ENCODE assay signal across 8 cellular contexts in the genomic region with DNA sequence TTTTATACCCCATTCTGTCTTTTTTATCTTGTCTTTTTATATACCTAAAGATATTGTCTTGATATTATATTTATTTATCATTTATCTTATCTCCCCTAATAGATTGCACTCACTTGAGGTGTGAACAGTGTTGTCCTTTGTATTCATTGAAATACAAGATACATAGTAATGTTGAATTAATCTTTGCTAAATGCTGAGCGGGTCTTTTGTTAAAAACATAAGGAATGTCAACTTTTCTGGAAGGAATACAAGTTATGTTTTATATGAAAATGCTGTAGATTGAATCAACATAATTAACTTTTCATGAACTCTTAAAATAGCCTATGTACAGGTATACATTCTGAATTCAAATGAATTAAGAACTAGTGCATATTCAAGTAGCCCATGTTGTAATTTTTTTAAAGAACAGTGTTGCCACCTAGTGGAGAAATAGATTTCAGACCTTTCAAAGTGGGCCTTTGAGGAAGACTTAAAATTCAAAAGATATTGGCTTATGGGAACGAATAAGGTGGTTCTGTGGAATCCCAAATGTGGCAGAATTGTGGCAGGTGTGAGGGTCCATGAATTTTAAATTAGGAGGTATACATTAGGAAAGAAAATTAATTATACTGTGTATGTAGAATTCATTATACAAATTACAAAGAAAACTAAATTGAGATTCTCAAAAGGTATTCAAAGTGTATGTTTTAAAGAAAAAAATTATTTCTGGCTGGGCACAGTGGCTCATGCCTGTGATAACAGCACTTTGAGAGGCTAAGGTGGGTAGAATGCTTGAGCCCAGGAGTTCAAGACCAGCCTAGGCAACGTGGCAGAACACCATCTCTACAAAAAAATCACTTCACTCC. TPM values are rescaled to one million over a fixed set of nuclear protein-coding genes. Genes with fewer than 3 reads are reported as not detected.
DNase-seq lines count a peak whose midpoint lies in the region; ATAC-seq and TF ChIP-seq lines count a peak whose summit lies in the region.

No MANE protein-coding gene starts in this region.

- H3K27me3 Mint-ChIP-seq in endothelial cell (ENCODE audit: unreplicated experiment), result no peaks in the 10 kb centered on the region
- H3K27me3 Mint-ChIP-seq in neural crest cell (ENCODE audit: low read depth), result no peaks in the 10 kb centered on the region

- H3K4me3 Mint-ChIP-seq in endothelial cell (ENCODE audit: unreplicated experiment) (no peak overlapping the region), neural crest cell (no peak overlapping the region)

- no peaks in the 10 kb centered on the region for H3K4me1 Mint-ChIP-seq in endothelial cell (ENCODE audit: unreplicated experiment)
- H3K4me1 Mint-ChIP-seq in neural crest cell, result no peaks in the 10 kb centered on the region

- TF ChIP-seq CTCF in endothelial cell (IDR thresholded peaks at IDR 0.05; ENCODE audit: unreplicated experiment) (peak; percentile 81), neural crest cell (conservative IDR thresholded peaks at IDR 0.05) (peak; percentile 85)

- DNase-seq in NCI-H510A treated with DMSO at 0.1 percent for 48 hours (lab: John Stamatoyannopoulos, UW) (peak; percentile 90), NCI-H510A (lab: John Stamatoyannopoulos, UW) (no peak), LoVo (ENCODE audit: low spot score) (peak; percentile 63), RPMI7951 (ENCODE audit: low read depth) (peak; percentile 61), endothelial cell (ENCODE audit: low spot score) (peak; percentile 13), neural crest cell (ENCODE audit: low read depth, low spot score) (no peak)
- no peak for DNase-seq in activated naive CD4-positive, alpha-beta T cell treated with Interleukin-2 at 50 U/mL for 16 hours

- H3K27ac Mint-ChIP-seq in endothelial cell (ENCODE audit: unreplicated experiment) (no peak overlapping the region), neural crest cell (ENCODE audit: unreplicated experiment) (no peak overlapping the region)

- H3K36me3 Mint-ChIP-seq in endothelial cell (ENCODE audit: low read depth, unreplicated experiment) (no peaks in the 10 kb centered on the region), neural crest cell (ENCODE audit: low read depth) (no peaks in the 10 kb centered on the region)

- H3K9me3 Mint-ChIP-seq in endothelial cell (ENCODE audit: unreplicated experiment) (no peaks in the 10 kb centered on the region), neural crest cell (no peaks in the 10 kb centered on the region)

- ATAC-seq in GM19351 (IDR thresholded peaks at IDR 0.05; ENCODE audit: unreplicated experiment), result no peak

RNA-seq across cellular contexts. Expression of a gene that starts 19.1 kb away (rescaled TPM):
- 2.4 and 4.0 TPM in 2 replicates for total RNA-seq in RPMI7951 (2014; rRNA removed; shearing (Covaris generic))
- total RNA-seq in endothelial cell (ENCODE audit: unreplicated experiment), result 2.3 TPM
- 2.7 and 3.1 TPM in 2 replicates for total RNA-seq in neural crest cell

RNA-seq across cellular contexts. Expression of a gene that starts 19.1 kb away (rescaled TPM):
- 6.4 and 6.5 TPM in 2 replicates for total RNA-seq in RPMI7951 (2014; rRNA removed; shearing (Covaris generic))
- total RNA-seq in endothelial cell (ENCODE audit: unreplicated experiment), result 16.0 TPM
- 9.5 and 9.7 TPM in 2 replicates for total RNA-seq in neural crest cell

RNA-seq across cellular contexts. Expression of a gene that starts 46.0 kb away (rescaled TPM):
- total RNA-seq in RPMI7951 (2014; rRNA removed; shearing (Covaris generic)), result 8.9 and 13.7 TPM in 2 replicates
- total RNA-seq in endothelial cell (ENCODE audit: unreplicated experiment) (17.1 TPM), neural crest cell (30.3 and 31.2 TPM in 2 replicates)

RNA-seq across cellular contexts. Expression of a gene that starts 46.5 kb away (rescaled TPM):
- total RNA-seq in RPMI7951 (2014; rRNA removed; shearing (Covaris generic)), result 11.2 and 13.5 TPM in 2 replicates
- 7.3 TPM for total RNA-seq in endothelial cell (ENCODE audit: unreplicated experiment)
- 22.3 and 22.4 TPM in 2 replicates for total RNA-seq in neural crest cell

Comparison
In these comparisons a context has a peak if more than half of its experiments do, and no peak if none do; other contexts are left out.
1. DNase-seq: peak in NCI-H510A treated with DMSO at 0.1 percent for 48 hours (single experiment), LoVo (single experiment), RPMI7951 (single experiment) and endothelial cell (single experiment); none in NCI-H510A (single experiment), neural crest cell (single experiment) and activated naive CD4-positive, alpha-beta T cell treated with Interleukin-2 at 50 U/mL for 16 hours (single experiment).